ENCODE assay signal across 25 cellular contexts in genomic region chr2:51350100-51350499, GRCh38.
A peak's percentile ranks its signal among the peaks of the same experiment; 100 is the strongest.
DNase-seq lines count a peak whose midpoint lies in the region; ATAC-seq, FAIRE-seq and TF ChIP-seq lines count a peak whose summit lies in the region.
"Had no signal": no experiment of that assay in that cellular context is flagged by ENCODE, and none has a peak within 500 bp of the region (broad histone marks: within the 10 kb centered on the region; RNA-seq: fewer than 3 reads in every experiment).

No MANE protein-coding gene starts in this region.

- intact Hi-C loops in esophagus squamous epithelium (cut with DNase I) = no loop called here

- DNase-seq in AG04450 (ENCODE audit: low read depth, low spot score) = peak; percentile 63
- peak; percentile 46 for DNase-seq in OCI-M1 (lab: John Stamatoyannopoulos, UW)
- DNase-seq in bronchial epithelial cell (ENCODE audit: low read depth) = peak; percentile 65
- DNase-seq in hepatic stellate cell (ENCODE audit: low spot score) = peak; percentile 30
- DNase-seq in H7 = no peak
- no peak for DNase-seq in esophagus squamous epithelium (lab: John Stamatoyannopoulos, UW)
- DNase-seq in A172 (ENCODE audit: low spot score) = no peak
- DNase-seq: ACHN; activated CD4-positive, alpha-beta T cell treated with anti-CD3 and anti-CD28 coated beads, Interleukin-2, amount 50 U/mL, for 1 hour; C1 segment of cervical spinal cord; Calu3; colonic mucosa; endodermal cell; immature natural killer cell; left ventricle myocardium superior; NCI-H187; nephron progenitor cell; psoas muscle; stimulated activated CD4-positive, alpha-beta T cell treated with anti-CD3 and anti-CD28 coated beads, Interleukin-1b, Interleukin-23, amount 100 ng/mL, for 48 hours; T-helper 2 cell; uterus had no signal

- no peaks in the 10 kb centered on the region for H3K4me1 ChIP-seq in esophagus squamous epithelium
- H3K4me1 ChIP-seq: colonic mucosa, psoas muscle, uterus had no signal

- CTCF ChIA-PET in AG04450 (lab: Charles Lee) = no interaction called here

- FAIRE-seq in bronchial epithelial cell (lab: Jason Lieb, UNC) = no peak

- TF ChIP-seq POLR2A in esophagus squamous epithelium (IDR thresholded peaks at IDR 0.05) = no peak

- WGBS in esophagus squamous epithelium, 2 donors = 34 to 50% methylated on average over 1 of the region's 1 CpG

- POLR2A ChIA-PET in AG04450 (lab: Yijun Ruan, JAX) = no interaction called here

- no peak for ATAC-seq in GM19328 (IDR thresholded peaks at IDR 0.05; ENCODE audit: unreplicated experiment)
- ATAC-seq: left ventricle myocardium superior, Panc1, psoas muscle had no signal

- H3K4me3 ChIP-seq in AG04450 (ENCODE audit: low read depth, low read length) = no peak overlapping the region; the same call in 1 of the 2 replicates
- H3K4me3 ChIP-seq in bronchial epithelial cell (ENCODE audit: low read depth, low read length) = no peak overlapping the region
- H3K4me3 ChIP-seq in H7 (ENCODE audit: insufficient read depth, low read depth, low read length) = no peak overlapping the region
- H3K4me3 ChIP-seq in esophagus squamous epithelium = no peak overlapping the region
- H3K4me3 ChIP-seq: colonic mucosa, hepatocyte, psoas muscle, uterus had no signal

- no peaks in the 10 kb centered on the region for H3K36me3 ChIP-seq in bronchial epithelial cell (ENCODE audit: control insufficient read depth, insufficient read depth, low read length)
- H3K36me3 ChIP-seq in H7 (replicated peaks; ENCODE audit: control insufficient read depth, insufficient read depth, low read length) = no peaks in the 10 kb centered on the region
- no peaks in the 10 kb centered on the region for H3K36me3 ChIP-seq in esophagus squamous epithelium
- H3K36me3 ChIP-seq: colonic mucosa, uterus had no signal

- H3K27me3 ChIP-seq in AG04450 (ENCODE audit: control insufficient read depth, insufficient read depth, low read length) (no peaks in the 10 kb centered on the region), bronchial epithelial cell (ENCODE audit: control insufficient read depth, insufficient read depth, low read length) (no peaks in the 10 kb centered on the region), H7 (ENCODE audit: control insufficient read depth, insufficient read depth, low read length) (no peaks in the 10 kb centered on the region), esophagus squamous epithelium (no peaks in the 10 kb centered on the region)
- H3K27me3 ChIP-seq: colonic mucosa, hepatocyte had no signal

- TF ChIP-seq CTCF in AG04450 (IDR thresholded peaks at IDR 0.05; ENCODE audit: low read depth, low read length) (no peak), bronchial epithelial cell (IDR thresholded peaks at IDR 0.05; ENCODE audit: insufficient read depth, low read length, severe bottlenecking) (no peak), esophagus squamous epithelium (IDR thresholded peaks at IDR 0.05) (no peak)

- H3K9me3 ChIP-seq in AG04450 (ENCODE audit: control insufficient read depth, insufficient read depth, low read length) = no peaks in the 10 kb centered on the region
- no peaks in the 10 kb centered on the region for H3K9me3 ChIP-seq in esophagus squamous epithelium
- H3K9me3 ChIP-seq: colonic mucosa, psoas muscle, uterus had no signal

- H3K27ac ChIP-seq in AG04450 (ENCODE audit: low read depth, low read length) (peak overlapping the region; percentile 73), esophagus squamous epithelium (no peak overlapping the region)
- H3K27ac ChIP-seq: colonic mucosa, hepatocyte, KMS-11, psoas muscle, uterus had no signal

Comparison
In these comparisons a context has a peak if more than half of its experiments do, and no peak if none do; other contexts are left out.
1. DNase-seq: peak in AG04450 (single experiment), OCI-M1 (single experiment), bronchial epithelial cell (single experiment) and hepatic stellate cell (single experiment); none in H7 (single experiment), esophagus squamous epithelium (single experiment) and A172 (single experiment).